ENCODE assay signal across 8 cellular contexts in genomic region chr2:210475726-210476125, GRCh38. TPM values are rescaled to one million over a fixed set of nuclear protein-coding genes. Genes with fewer than 3 reads are reported as not detected.
DNase-seq lines count a peak whose midpoint lies in the region; ATAC-seq and TF ChIP-seq lines count a peak whose summit lies in the region.

No MANE protein-coding gene starts in this region.

- H4K20me1 ChIP-seq in OCI-LY1 (ENCODE audit: insufficient read depth, low read length) = no peaks in the 10 kb centered on the region

- no peaks in the 10 kb centered on the region for H3K27me3 ChIP-seq in OCI-LY1 (ENCODE audit: insufficient read depth, low read length)
- no peaks in the 10 kb centered on the region for H3K27me3 ChIP-seq in endodermal cell (ENCODE audit: control insufficient read depth, insufficient read depth, low read length, poor library complexity, severe bottlenecking)
- H3K27me3 ChIP-seq in trophoblast cell (ENCODE audit: insufficient read depth, low read length) = no peaks in the 10 kb centered on the region

- no peak overlapping the region for H2BK12ac ChIP-seq in trophoblast cell (ENCODE audit: low read length)

- H3K79me2 ChIP-seq in OCI-LY1 (ENCODE audit: insufficient read depth, low read length) = no peaks in the 10 kb centered on the region
- no peaks in the 10 kb centered on the region for H3K79me2 ChIP-seq in trophoblast cell (ENCODE audit: control insufficient read depth, insufficient read depth, low read length, poor library complexity)

- H3K4me2 ChIP-seq in OCI-LY1 (ENCODE audit: low read length) (peak overlapping the region; percentile 72), trophoblast cell (ENCODE audit: low read length) (peak overlapping the region; percentile 46)

- no peak overlapping the region for H4K91ac ChIP-seq in trophoblast cell (ENCODE audit: low read depth, low read length)

- no peaks in the 10 kb centered on the region for H3K9me2 ChIP-seq in OCI-LY1 (ENCODE audit: low read depth, low read length)

- H3K23ac ChIP-seq in trophoblast cell (ENCODE audit: low read length) = no peak overlapping the region

- no peaks in the 10 kb centered on the region for H3F3A ChIP-seq in OCI-LY1 (ENCODE audit: insufficient read depth, low read length)

- H3K27ac Mint-ChIP-seq in endodermal cell = no peak overlapping the region

- H3K79me1 ChIP-seq in trophoblast cell (ENCODE audit: low read length) = peaks cover 3% of the 10 kb centered on the region

- no peaks in the 10 kb centered on the region for H3K9me3 Mint-ChIP-seq in endodermal cell

- no peak overlapping the region for H3K14ac ChIP-seq in trophoblast cell (ENCODE audit: low read length)

- no peak overlapping the region for H2BK120ac ChIP-seq in trophoblast cell (ENCODE audit: insufficient read depth, low read length, poor library complexity)

- H3K36me3 Mint-ChIP-seq in endodermal cell (ENCODE audit: low read depth) = peaks cover 23% of the 10 kb centered on the region

- H3K9ac ChIP-seq in OCI-LY1 (ENCODE audit: low read length) (peak overlapping the region; percentile 80), endodermal cell (ENCODE audit: extremely low read depth, low read length, poor library complexity, severe bottlenecking) (peak overlapping the region; percentile 66), trophoblast cell (ENCODE audit: low read length) (no peak overlapping the region)

- no peaks in the 10 kb centered on the region for H3K9me3 ChIP-seq in OCI-LY1 (ENCODE audit: low read length)
- H3K9me3 ChIP-seq in endodermal cell (ENCODE audit: control insufficient read depth, low read length) = no peaks in the 10 kb centered on the region
- no peaks in the 10 kb centered on the region for H3K9me3 ChIP-seq in trophoblast cell (ENCODE audit: insufficient read depth, low read depth, low read length)

- H3K27ac ChIP-seq in OCI-LY1 (ENCODE audit: low read depth, low read length, poor library complexity, severe bottlenecking) = no peak overlapping the region
- no peak overlapping the region for H3K27ac ChIP-seq in endodermal cell (ENCODE audit: low read depth, low read length)
- H3K27ac ChIP-seq in trophoblast cell (ENCODE audit: low read depth, low read length) = no peak overlapping the region

- H4K8ac ChIP-seq in trophoblast cell (ENCODE audit: low read depth, low read length) = no peak overlapping the region

- TF ChIP-seq CTCF in OCI-LY1 (IDR thresholded peaks at IDR 0.05; ENCODE audit: low read length) (no peak), endodermal cell (conservative IDR thresholded peaks at IDR 0.05) (no peak)

- H3K4ac ChIP-seq in trophoblast cell (ENCODE audit: low read depth, low read length) = no peak overlapping the region

- H3K27me3 Mint-ChIP-seq in endodermal cell (ENCODE audit: insufficient read depth) = no peaks in the 10 kb centered on the region

- H3K36me3 ChIP-seq in OCI-LY1 (ENCODE audit: insufficient read depth, low read length) (peaks cover 10% of the 10 kb centered on the region; the same call in 1 of the 2 replicates), endodermal cell (ENCODE audit: control insufficient read depth, insufficient read depth, low read length) (peaks cover 13% of the 10 kb centered on the region), trophoblast cell (ENCODE audit: control insufficient read depth in 1 of 2, insufficient read depth in 2 of 2, low read length in 2 of 2) (peaks cover 3 to 4% of the 10 kb centered on the region in 2 experiments)

- H3K4me3 ChIP-seq in GM08714 (ENCODE audit: low read length) (peak overlapping the region; percentile 93), OCI-LY1 (ENCODE audit: low read depth, low read length, poor library complexity, severe bottlenecking) (peak overlapping the region; percentile 82), endodermal cell (ENCODE audit: low read length) (peak overlapping the region; percentile 93), trophoblast cell (ENCODE audit: low read depth, low read length) (no peak overlapping the region)

- H2AK5ac ChIP-seq in trophoblast cell (ENCODE audit: low read length) = no peak overlapping the region

- ATAC-seq in GM21367 (IDR thresholded peaks at IDR 0.05; ENCODE audit: unreplicated experiment) = no peak
- no peak for ATAC-seq in HG03342 (IDR thresholded peaks at IDR 0.05; ENCODE audit: unreplicated experiment)
- no peak for ATAC-seq in GM18909 (IDR thresholded peaks at IDR 0.05; ENCODE audit: poor library complexity, unreplicated experiment)
- ATAC-seq in GM21717 (IDR thresholded peaks at IDR 0.05; ENCODE audit: unreplicated experiment) = no peak

- no peak overlapping the region for H2BK5ac ChIP-seq in trophoblast cell (ENCODE audit: low read depth, low read length, poor library complexity)

- H2AFZ ChIP-seq in OCI-LY1 (ENCODE audit: low read length) (peak overlapping the region; percentile 42; the same call in 1 of the 2 replicates), trophoblast cell (ENCODE audit: insufficient read depth, low read length, poor library complexity) (no peak overlapping the region)

- peaks cover 17% of the 10 kb centered on the region for H3K4me1 ChIP-seq in OCI-LY1 (ENCODE audit: insufficient read depth, low read length, severe bottlenecking)
- no peaks in the 10 kb centered on the region for H3K4me1 ChIP-seq in endodermal cell (ENCODE audit: control insufficient read depth, insufficient read depth, low read length)
- no peaks in the 10 kb centered on the region for H3K4me1 ChIP-seq in trophoblast cell (ENCODE audit: control insufficient read depth in 1 of 2, insufficient read depth in 2 of 2, low read length in 2 of 2)

- no peak overlapping the region for H3K18ac ChIP-seq in trophoblast cell (ENCODE audit: low read length)

- H4K12ac ChIP-seq in trophoblast cell (ENCODE audit: low read depth, low read length) = no peak overlapping the region

- H3K4me3 Mint-ChIP-seq in endodermal cell = peak overlapping the region; percentile 93

- DNase-seq in endodermal cell (no peak), trophoblast cell (no peak)

- H3K4me1 Mint-ChIP-seq in endodermal cell = peaks cover 13% of the 10 kb centered on the region

- WGBS in endodermal cell (ENCODE audit: insufficient coverage in 1 of 2, insufficient read length in 1 of 2), 2 experiments = 56 to 59% methylated on average over 4 to 6 of the region's 6 CpGs
- WGBS in trophoblast cell (ENCODE audit: extremely low coverage, insufficient coverage, insufficient read length) = no CpG with 5 or more reads among the region's 6 CpGs

RNA-seq across cellular contexts. Expression of gene LANCL1, which starts 0.8 kb away (rescaled TPM):
- total RNA-seq in endodermal cell = 10 to 100 TPM; 68.4 to 88.1 TPM
- polyA plus RNA-seq in endodermal cell (2013, experiment 1 of 2) = 49.7 TPM
- polyA plus RNA-seq in endodermal cell (2013, experiment 2 of 2) = 51.4 TPM
- polyA plus RNA-seq in trophoblast cell (2013) = 17.5 and 19.5 TPM in 2 replicates
